Comparison of ENCODE assay signal across 20 cellular contexts in the genomic region with DNA sequence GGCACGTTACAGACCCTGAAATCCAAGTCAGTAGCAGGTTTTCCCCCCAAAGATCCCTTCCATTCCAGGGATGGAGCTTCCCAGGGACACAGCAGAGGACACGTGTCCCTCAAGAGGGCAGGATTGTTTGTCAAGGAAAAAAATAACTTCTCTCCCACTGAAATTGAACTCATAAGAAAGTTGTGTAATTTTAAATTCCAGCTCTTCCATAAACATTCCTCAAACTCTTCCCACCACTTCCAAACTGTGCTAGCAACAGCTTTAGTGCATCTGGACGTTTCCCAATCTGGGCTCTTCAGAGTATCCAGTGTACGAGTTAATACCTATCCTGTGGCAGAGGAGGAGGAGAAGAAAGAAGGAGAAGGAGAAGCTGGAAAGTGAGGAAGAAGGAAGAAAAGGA.
DNase-seq lines count a peak whose midpoint lies in the region; ATAC-seq, FAIRE-seq and TF ChIP-seq lines count a peak whose summit lies in the region.
"Had no signal": no experiment of that assay in that cellular context is flagged by ENCODE, and none has a peak within 500 bp of the region (broad histone marks: within the 10 kb centered on the region; RNA-seq: fewer than 3 reads in every experiment).

No MANE protein-coding gene starts in this region.

- no peaks in the 10 kb centered on the region for H3K9me3 ChIP-seq in sigmoid colon
- no peaks in the 10 kb centered on the region for H3K9me3 ChIP-seq in thyroid gland
- H3K9me3 ChIP-seq: pancreas had no signal

- H3K27me3 ChIP-seq in sigmoid colon = no peaks in the 10 kb centered on the region
- no peaks in the 10 kb centered on the region for H3K27me3 ChIP-seq in thyroid gland
- H3K27me3 ChIP-seq: pancreas had no signal

- no peak for TF ChIP-seq EP300 in sigmoid colon (IDR thresholded peaks at IDR 0.05)

- H3K4me1 ChIP-seq in sigmoid colon = peaks cover 0 to 16% (median 8%) of the 10 kb centered on the region in 4 donors
- no peaks in the 10 kb centered on the region for H3K4me1 ChIP-seq in thyroid gland
- H3K4me1 ChIP-seq: pancreas had no signal

- WGBS in sigmoid colon, 2 donors = 75 to 77% methylated on average over 4 of the region's 4 CpGs
- 76 to 79% methylated on average over 4 of the region's 4 CpGs for WGBS in thyroid gland, 2 donors

- H3K27ac ChIP-seq in sigmoid colon (peak overlapping the region in 2 of 4 donors; percentile 21 to 25), thyroid gland (peak overlapping the region in 1 of 3 donors; percentile 24)
- H3K27ac ChIP-seq: pancreas had no signal

- no peak for ATAC-seq in GM21360 (IDR thresholded peaks at IDR 0.05; ENCODE audit: unreplicated experiment)
- ATAC-seq: stimulated activated naive B cell treated with anti-CD40 and anti-IgM and Interleukin-4, amounts not matched to agents 10 μg/mL and 1 μg/mL and 100 μg/mL, for 72 hours; T-helper 17 cell; WTC11 had no signal

- DNase-seq in AG09309 (ENCODE audit: low read depth) (peak; percentile 90), HTR-8/SVneo (ENCODE audit: insufficient read length, low spot score) (no peak), fibroblast of pulmonary artery (ENCODE audit: low read depth) (peak; percentile 72), sigmoid colon (peak; percentile 67), LoVo (ENCODE audit: low spot score) (no peak), NCI-H1694 treated with DMSO at 0.1 percent for 48 hours (lab: John Stamatoyannopoulos, UW) (no peak), thyroid gland (no peak)
- DNase-seq: hippocampal formation; kidney glomerular epithelial cell; MM.1S; NCI-H187 treated with DMSO at 0.1 percent for 48 hours; pancreas; stimulated activated CD4-positive, alpha-beta T cell treated with anti-CD3 and anti-CD28 coated beads, Interleukin-12 subunit alpha, Interleukin-12 subunit beta, amount 100 ng/mL, for 4 hours; stimulated activated naive B cell treated with anti-CD40 and anti-IgM and Interleukin-4, amounts not matched to agents 10 μg/mL and 1 μg/mL and 100 μg/mL, for 72 hours; T-helper 17 cell had no signal

- no peaks in the 10 kb centered on the region for H3K36me3 ChIP-seq in sigmoid colon
- no peaks in the 10 kb centered on the region for H3K36me3 ChIP-seq in thyroid gland
- H3K36me3 ChIP-seq: pancreas had no signal

- peak; percentile 40 for FAIRE-seq in HTR-8/SVneo (lab: Jason Lieb, UNC)
- FAIRE-seq: colon, D721Med, pancreas, urothelium cell line had no signal

- TF ChIP-seq POLR2A in sigmoid colon (IDR thresholded peaks at IDR 0.05) (no peak), thyroid gland (IDR thresholded peaks at IDR 0.05) (no peak)

- TF ChIP-seq CTCF in AG09309 (IDR thresholded peaks at IDR 0.05; ENCODE audit: control insufficient read depth, insufficient read depth, low read depth, low read length, missing control alignments) (no peak), fibroblast of pulmonary artery (IDR thresholded peaks at IDR 0.05; ENCODE audit: low read length, missing control alignments) (no peak), sigmoid colon (IDR thresholded peaks at IDR 0.05) (no peak), thyroid gland (IDR thresholded peaks at IDR 0.05) (no peak)

- intact Hi-C loops in sigmoid colon (cut with DNase I) (loop anchor here (10.0 kb wide), 1 partner anchor 99 kb away; no protein-coding TSS in a partner anchor), thyroid gland (cut with DNase I) (no loop called here)

- H3K4me3 ChIP-seq in AG09309 (ENCODE audit: control insufficient read depth, low read depth, low read length) (no peak overlapping the region), fibroblast of pulmonary artery (replicated peaks; ENCODE audit: low read depth, low read length) (no peak overlapping the region), sigmoid colon (no peak overlapping the region), thyroid gland (replicated peaks in 1 of 3) (no peak overlapping the region)
- H3K4me3 ChIP-seq: pancreas had no signal

Comparison
In these comparisons a context has a peak if more than half of its experiments do, and no peak if none do; other contexts are left out.
1. DNase-seq: peak in AG09309 (single experiment), fibroblast of pulmonary artery (single experiment) and sigmoid colon (single experiment); none in HTR-8/SVneo (single experiment), LoVo (single experiment), NCI-H1694 treated with DMSO at 0.1 percent for 48 hours (single experiment) and thyroid gland (0 of 2).